ENCODE assay signal across 16 cellular contexts in the genomic region with DNA sequence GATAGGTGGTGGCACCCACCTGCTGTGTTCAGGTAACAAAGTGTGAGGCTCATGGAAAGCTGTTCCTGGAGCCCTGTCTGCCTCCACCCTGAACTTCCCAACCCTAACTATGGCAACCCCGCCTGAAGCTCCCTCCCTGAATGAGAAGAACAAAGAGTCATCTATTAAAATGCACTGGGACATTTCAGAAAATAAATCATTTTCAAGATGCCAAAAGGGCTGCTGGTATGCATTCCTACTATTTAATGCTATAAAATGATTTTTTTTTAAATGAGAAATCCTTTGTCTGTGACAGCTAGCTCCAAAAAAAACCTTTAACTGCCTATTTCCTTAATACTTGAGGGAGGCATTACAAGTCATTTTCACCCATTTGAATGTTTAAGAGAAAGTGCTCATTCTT.
A peak's percentile ranks its signal among the peaks of the same experiment; 100 is the strongest.
DNase-seq lines count a peak whose midpoint lies in the region; ATAC-seq and TF ChIP-seq lines count a peak whose summit lies in the region.
"Had no signal": no experiment of that assay in that cellular context is flagged by ENCODE, and none has a peak within 500 bp of the region (broad histone marks: within the 10 kb centered on the region; RNA-seq: fewer than 3 reads in every experiment).

No MANE protein-coding gene starts in this region.

- CTCF ChIA-PET in Panc1 (lab: Charles Lee): no interaction called here

- H3K4me3 Mint-ChIP-seq in GM23338: no peak overlapping the region
- H3K4me3 Mint-ChIP-seq: CD4-positive, CD25-positive, alpha-beta regulatory T cell had no signal

- POLR2A ChIA-PET in Panc1 (lab: Charles Lee): no interaction called here

- H3K79me2 ChIP-seq in GM23338 (replicated peaks; ENCODE audit: insufficient read depth): peaks cover 53% of the 10 kb centered on the region
- H3K79me2 ChIP-seq in osteoblast (ENCODE audit: insufficient read depth, low read length): peaks cover 17% of the 10 kb centered on the region

- TF ChIP-seq POLR2A in upper lobe of left lung (IDR thresholded peaks at IDR 0.05): no peak

- peaks cover 33% of the 10 kb centered on the region for H3K4me1 ChIP-seq in GM23338 (ENCODE audit: insufficient read depth)
- H3K4me1 ChIP-seq in Panc1 (ENCODE audit: control insufficient read depth, insufficient read depth, low read length): peaks cover 47% of the 10 kb centered on the region
- H3K4me1 ChIP-seq in osteoblast (ENCODE audit: insufficient read depth, low read length): no peaks in the 10 kb centered on the region
- peaks cover 0 to 7% (median 2%) of the 10 kb centered on the region in 4 donors for H3K4me1 ChIP-seq in upper lobe of left lung
- H3K4me1 ChIP-seq: BE2C had no signal

- H3K36me3 Mint-ChIP-seq in GM23338 (ENCODE audit: low read depth): peaks cover 28% of the 10 kb centered on the region

- no peak overlapping the region for H2AFZ ChIP-seq in GM23338
- H2AFZ ChIP-seq in osteoblast (ENCODE audit: low read length): no peak overlapping the region
- H2AFZ ChIP-seq: GM23248 had no signal

- H3K4me3 ChIP-seq in GM23338 (no peak overlapping the region), Panc1 (ENCODE audit: low read depth in 2 of 2, low read length in 2 of 2) (no peak overlapping the region), osteoblast (ENCODE audit: insufficient read depth, low read length) (no peak overlapping the region), upper lobe of left lung (no peak overlapping the region)
- H3K4me3 ChIP-seq: GM23248 had no signal

- H3K27me3 ChIP-seq in GM23338 (ENCODE audit: insufficient read depth): no peaks in the 10 kb centered on the region
- no peaks in the 10 kb centered on the region for H3K27me3 ChIP-seq in Panc1 (ENCODE audit: control insufficient read depth, insufficient read depth, low read length)
- H3K27me3 ChIP-seq in osteoblast (ENCODE audit: insufficient read depth, low read length): no peaks in the 10 kb centered on the region
- no peaks in the 10 kb centered on the region for H3K27me3 ChIP-seq in upper lobe of left lung
- H3K27me3 ChIP-seq: BE2C had no signal

- ATAC-seq in GM23338: peak; percentile 40
- ATAC-seq in Panc1: no peak
- no peak for ATAC-seq in GM19397 (IDR thresholded peaks at IDR 0.05; ENCODE audit: unreplicated experiment)
- ATAC-seq in upper lobe of left lung (ENCODE audit: low FRiP score in 2 of 2): no peak

- H4K20me1 ChIP-seq in GM23338 (replicated peaks; ENCODE audit: insufficient read depth) (peaks cover 13% of the 10 kb centered on the region; the same call in 1 of the 2 replicates), osteoblast (ENCODE audit: insufficient read depth, low read length) (peaks cover 4% of the 10 kb centered on the region)

- TF ChIP-seq EP300 in upper lobe of left lung (IDR thresholded peaks at IDR 0.05): no peak

- H3K36me3 ChIP-seq in GM23338 (ENCODE audit: insufficient read depth): peaks cover 2% of the 10 kb centered on the region; the same call in 1 of the 2 replicates
- no peaks in the 10 kb centered on the region for H3K36me3 ChIP-seq in Panc1 (ENCODE audit: control insufficient read depth, insufficient read depth, low read length)
- H3K36me3 ChIP-seq in osteoblast (ENCODE audit: insufficient read depth, low read length): no peaks in the 10 kb centered on the region
- no peaks in the 10 kb centered on the region for H3K36me3 ChIP-seq in upper lobe of left lung
- H3K36me3 ChIP-seq: BE2C had no signal

- 74 to 80% methylated on average over 1 of the region's 1 CpG for WGBS in upper lobe of left lung, 2 donors

- in situ Hi-C loops in Panc1 (cut with HindIII; ENCODE audit: low pct_unique_long_range_greater_than_20kb, low sequenced_read_pairs): no loop called here

- TF ChIP-seq CTCF in GM23338 (conservative IDR thresholded peaks at IDR 0.05; ENCODE audit: low read depth in 2 of 2) (no peak), Panc1 (IDR thresholded peaks at IDR 0.05) (no peak), osteoblast (IDR thresholded peaks at IDR 0.05; ENCODE audit: extremely low read depth, low read depth, low read length) (no peak), upper lobe of left lung (IDR thresholded peaks at IDR 0.05) (no peak)

- peaks cover 36% of the 10 kb centered on the region for H3K4me1 Mint-ChIP-seq in GM23338

- H3K4me2 ChIP-seq in GM23338 (no peak overlapping the region), osteoblast (ENCODE audit: insufficient read depth, low read length) (no peak overlapping the region)

- H3K9me3 ChIP-seq in Panc1 (ENCODE audit: control insufficient read depth, insufficient read depth, low read depth, low read length) (no peaks in the 10 kb centered on the region), osteoblast (ENCODE audit: low read depth, low read length) (no peaks in the 10 kb centered on the region), upper lobe of left lung (no peaks in the 10 kb centered on the region)

- H3K27ac ChIP-seq in GM23338 (ENCODE audit: low read depth) (no peak overlapping the region), Panc1 (ENCODE audit: low read length) (peak overlapping the region; percentile 44; the same call in 1 of the 2 replicates), osteoblast (ENCODE audit: low read depth, low read length) (no peak overlapping the region), upper lobe of left lung (no peak overlapping the region)
- H3K27ac ChIP-seq: GM23248 had no signal

- no peaks in the 10 kb centered on the region for H3K9me3 Mint-ChIP-seq in GM23338
- H3K9me3 Mint-ChIP-seq: CD4-positive, CD25-positive, alpha-beta regulatory T cell had no signal

- DNase-seq in COLO829 (ENCODE audit: low spot score): peak; percentile 58
- no peak for DNase-seq in GM23338 (ENCODE audit: low spot score)
- DNase-seq in Panc1 (ENCODE audit: low read depth, low spot score): no peak
- peak; percentile 58 for DNase-seq in osteoblast (ENCODE audit: insufficient read length, low spot score, missing footprints)
- DNase-seq in UCSD-AML1 (lab: John Stamatoyannopoulos, UW; ENCODE audit: unreplicated experiment): no peak
- DNase-seq in upper lobe of left lung: no peak
- DNase-seq: ACHN; BE2C; C1 segment of cervical spinal cord; CD4-positive, CD25-positive, alpha-beta regulatory T cell; DMS153; DMS79; GF-D8; GM23248; HCEC 1CT had no signal

- H3K27ac Mint-ChIP-seq in GM23338: no peak overlapping the region

- H3F3A ChIP-seq in GM23338 (replicated peaks; ENCODE audit: low read depth): no peaks in the 10 kb centered on the region

- H3K9me2 ChIP-seq in GM23338 (ENCODE audit: insufficient read depth): no peaks in the 10 kb centered on the region

- H3K27me3 Mint-ChIP-seq in GM23338 (ENCODE audit: insufficient read depth, low read depth, poor library complexity): peaks cover 4% of the 10 kb centered on the region
- H3K27me3 Mint-ChIP-seq: CD4-positive, CD25-positive, alpha-beta regulatory T cell had no signal

- intact Hi-C loops in Panc1 (cut with micrococcal nuclease; ENCODE audit: unreplicated experiment): no loop called here

- BruUV-seq in Panc1 (replicated peaks; lab: Mats Ljungman, UMichigan): no TSS peak

TF ChIP-seq in GM23338, 12 proteins besides CTCF, POLR2A, EP300 and RAD21 (continues in another document):
- TF ChIP-seq STAT1 (IDR thresholded peaks at IDR 0.05; ENCODE audit: unreplicated experiment) (no peak), POLR2AphosphoS5 (IDR thresholded peaks at IDR 0.05; ENCODE audit: low read depth) (no peak), EZH2 (IDR thresholded peaks at IDR 0.05; ENCODE audit: low read depth, unreplicated experiment) (no peak), EZH2phosphoT487 (IDR thresholded peaks at IDR 0.05; ENCODE audit: unreplicated experiment) (no peak), ZNF114 (CRISPR knock-in tag; IDR thresholded peaks at IDR 0.05) (no peak), ZNF331 (CRISPR knock-in tag; IDR thresholded peaks at IDR 0.05; ENCODE audit: low read depth) (no peak), JUNB (IDR thresholded peaks at IDR 0.05; ENCODE audit: unreplicated experiment) (no peak), CREB1 (CRISPR knock-in tag; IDR thresholded peaks at IDR 0.05; ENCODE audit: low read depth) (no peak)
- TF ChIP-seq, protein P1, sequence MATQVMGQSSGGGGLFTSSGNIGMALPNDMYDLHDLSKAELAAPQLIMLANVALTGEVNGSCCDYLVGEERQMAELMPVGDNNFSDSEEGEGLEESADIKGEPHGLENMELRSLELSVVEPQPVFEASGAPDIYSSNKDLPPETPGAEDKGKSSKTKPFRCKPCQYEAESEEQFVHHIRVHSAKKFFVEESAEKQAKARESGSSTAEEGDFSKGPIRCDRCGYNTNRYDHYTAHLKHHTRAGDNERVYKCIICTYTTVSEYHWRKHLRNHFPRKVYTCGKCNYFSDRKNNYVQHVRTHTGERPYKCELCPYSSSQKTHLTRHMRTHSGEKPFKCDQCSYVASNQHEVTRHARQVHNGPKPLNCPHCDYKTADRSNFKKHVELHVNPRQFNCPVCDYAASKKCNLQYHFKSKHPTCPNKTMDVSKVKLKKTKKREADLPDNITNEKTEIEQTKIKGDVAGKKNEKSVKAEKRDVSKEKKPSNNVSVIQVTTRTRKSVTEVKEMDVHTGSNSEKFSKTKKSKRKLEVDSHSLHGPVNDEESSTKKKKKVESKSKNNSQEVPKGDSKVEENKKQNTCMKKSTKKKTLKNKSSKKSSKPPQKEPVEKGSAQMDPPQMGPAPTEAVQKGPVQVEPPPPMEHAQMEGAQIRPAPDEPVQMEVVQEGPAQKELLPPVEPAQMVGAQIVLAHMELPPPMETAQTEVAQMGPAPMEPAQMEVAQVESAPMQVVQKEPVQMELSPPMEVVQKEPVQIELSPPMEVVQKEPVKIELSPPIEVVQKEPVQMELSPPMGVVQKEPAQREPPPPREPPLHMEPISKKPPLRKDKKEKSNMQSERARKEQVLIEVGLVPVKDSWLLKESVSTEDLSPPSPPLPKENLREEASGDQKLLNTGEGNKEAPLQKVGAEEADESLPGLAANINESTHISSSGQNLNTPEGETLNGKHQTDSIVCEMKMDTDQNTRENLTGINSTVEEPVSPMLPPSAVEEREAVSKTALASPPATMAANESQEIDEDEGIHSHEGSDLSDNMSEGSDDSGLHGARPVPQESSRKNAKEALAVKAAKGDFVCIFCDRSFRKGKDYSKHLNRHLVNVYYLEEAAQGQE (IDR thresholded peaks at IDR 0.05; ENCODE audit: unreplicated experiment): no peak
- TF ChIP-seq, protein P2, sequence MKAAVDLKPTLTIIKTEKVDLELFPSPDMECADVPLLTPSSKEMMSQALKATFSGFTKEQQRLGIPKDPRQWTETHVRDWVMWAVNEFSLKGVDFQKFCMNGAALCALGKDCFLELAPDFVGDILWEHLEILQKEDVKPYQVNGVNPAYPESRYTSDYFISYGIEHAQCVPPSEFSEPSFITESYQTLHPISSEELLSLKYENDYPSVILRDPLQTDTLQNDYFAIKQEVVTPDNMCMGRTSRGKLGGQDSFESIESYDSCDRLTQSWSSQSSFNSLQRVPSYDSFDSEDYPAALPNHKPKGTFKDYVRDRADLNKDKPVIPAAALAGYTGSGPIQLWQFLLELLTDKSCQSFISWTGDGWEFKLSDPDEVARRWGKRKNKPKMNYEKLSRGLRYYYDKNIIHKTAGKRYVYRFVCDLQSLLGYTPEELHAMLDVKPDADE (IDR thresholded peaks at IDR 0.05): no peak

Comparison
In these comparisons a context has a peak if more than half of its experiments do, and no peak if none do; other contexts are left out.
1. DNase-seq: peak in COLO829 (single experiment) and osteoblast (single experiment); none in GM23338 (single experiment), Panc1 (single experiment), UCSD-AML1 (single experiment) and upper lobe of left lung (0 of 2).